ENCODE assay signal across 1 cellular context in the genomic region with DNA sequence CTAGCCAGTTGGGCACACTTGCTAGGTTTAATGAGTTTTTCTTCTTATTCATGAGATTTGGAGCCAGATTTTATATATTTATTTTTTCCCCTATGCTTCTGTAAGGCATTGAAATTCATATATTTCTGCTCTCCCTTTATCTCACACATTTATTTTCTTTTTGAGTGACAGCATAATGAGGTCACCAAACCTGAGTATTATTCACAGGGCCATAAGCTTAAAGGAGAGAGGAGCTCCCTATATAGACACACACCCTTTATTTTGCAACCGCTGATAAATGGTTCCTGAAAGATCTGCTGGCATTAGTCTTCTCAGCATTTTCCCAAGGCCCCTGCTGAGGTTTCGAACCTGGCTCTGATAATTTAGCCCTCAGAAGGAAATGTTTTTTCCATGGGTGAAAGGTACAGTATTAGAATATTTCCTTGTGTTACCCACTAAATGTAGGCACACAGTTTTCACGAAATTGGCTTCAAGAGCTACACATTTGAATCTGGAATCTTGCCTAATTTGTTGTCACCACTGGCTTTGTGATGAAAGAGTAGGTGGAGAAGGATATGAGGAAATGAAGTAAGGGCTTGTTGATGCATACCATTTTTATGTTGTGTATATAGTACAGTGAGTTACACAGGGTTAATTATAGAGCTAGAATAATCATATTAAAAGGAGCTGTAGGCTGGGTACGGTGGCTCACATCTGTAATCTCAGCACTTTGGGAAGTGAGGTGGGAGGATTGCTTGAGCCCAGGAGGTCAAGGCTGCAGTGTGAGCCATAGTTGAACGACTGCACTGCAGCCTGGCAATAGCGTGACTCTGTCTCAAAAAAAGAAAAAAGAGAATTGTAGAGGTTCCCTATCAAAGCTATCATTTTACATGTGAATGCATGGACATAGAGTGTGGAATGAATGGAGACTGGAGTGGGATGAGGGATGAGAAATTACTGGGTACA.
TF ChIP-seq lines count a peak whose summit lies in the region.

No MANE protein-coding gene starts in this region.

TF ChIP-seq in HEK293, 187 proteins besides CTCF, POLR2A, EP300 and RAD21 (continued from another document):
- TF ChIP-seq, protein P1, sequence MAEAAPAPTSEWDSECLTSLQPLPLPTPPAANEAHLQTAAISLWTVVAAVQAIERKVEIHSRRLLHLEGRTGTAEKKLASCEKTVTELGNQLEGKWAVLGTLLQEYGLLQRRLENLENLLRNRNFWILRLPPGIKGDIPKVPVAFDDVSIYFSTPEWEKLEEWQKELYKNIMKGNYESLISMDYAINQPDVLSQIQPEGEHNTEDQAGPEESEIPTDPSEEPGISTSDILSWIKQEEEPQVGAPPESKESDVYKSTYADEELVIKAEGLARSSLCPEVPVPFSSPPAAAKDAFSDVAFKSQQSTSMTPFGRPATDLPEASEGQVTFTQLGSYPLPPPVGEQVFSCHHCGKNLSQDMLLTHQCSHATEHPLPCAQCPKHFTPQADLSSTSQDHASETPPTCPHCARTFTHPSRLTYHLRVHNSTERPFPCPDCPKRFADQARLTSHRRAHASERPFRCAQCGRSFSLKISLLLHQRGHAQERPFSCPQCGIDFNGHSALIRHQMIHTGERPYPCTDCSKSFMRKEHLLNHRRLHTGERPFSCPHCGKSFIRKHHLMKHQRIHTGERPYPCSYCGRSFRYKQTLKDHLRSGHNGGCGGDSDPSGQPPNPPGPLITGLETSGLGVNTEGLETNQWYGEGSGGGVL (tag by site-specific recombination; IDR thresholded peaks at IDR 0.05): no peak
- TF ChIP-seq ZBTB17 (tag by site-specific recombination; IDR thresholded peaks at IDR 0.05): no peak
- TF ChIP-seq SP7 (tag by site-specific recombination; IDR thresholded peaks at IDR 0.05): peak; percentile 86
